10 cellular contexts compared by ENCODE assay signal in the genomic region with DNA sequence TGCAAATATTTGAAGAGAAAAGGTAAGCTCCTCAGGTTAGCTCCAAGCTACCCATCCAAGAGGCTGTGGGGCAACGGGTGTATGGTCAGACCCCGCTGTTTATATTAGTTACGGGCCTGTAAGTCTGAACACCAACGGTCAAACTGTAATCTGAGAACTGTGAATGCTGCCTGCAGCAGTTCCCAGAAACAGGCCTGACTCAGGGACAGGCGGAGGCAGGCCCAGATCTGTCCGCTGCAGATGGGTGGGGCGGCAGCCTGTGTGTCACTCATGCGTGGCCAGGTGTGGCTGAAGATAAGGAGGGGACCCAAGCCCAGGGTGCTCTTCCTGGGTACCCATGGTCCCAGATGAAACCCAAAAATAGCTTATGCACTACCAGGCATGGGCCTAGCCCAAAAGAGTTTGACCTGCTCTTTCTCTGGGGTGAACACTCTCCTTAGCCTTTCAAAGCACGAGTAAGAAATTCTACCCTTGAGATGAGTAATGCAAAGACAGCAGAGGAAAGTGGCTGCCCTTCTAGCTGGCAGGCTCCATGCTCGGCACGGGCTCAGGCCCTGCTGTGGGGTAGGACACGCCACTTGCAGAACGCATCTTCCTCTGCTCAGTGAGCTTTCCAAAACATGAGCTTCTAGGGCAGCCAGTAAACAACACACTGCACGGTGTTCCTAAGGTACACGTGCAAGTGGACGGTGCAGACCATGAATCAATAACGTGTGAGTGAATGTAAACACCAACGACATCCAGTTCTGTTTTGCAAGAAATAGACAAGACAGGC. TPM values are rescaled to one million over a fixed set of nuclear protein-coding genes. Genes with fewer than 3 reads are reported as not detected.
A peak's percentile ranks its signal among the peaks of the same experiment; 100 is the strongest.
DNase-seq lines count a peak whose midpoint lies in the region; ATAC-seq and TF ChIP-seq lines count a peak whose summit lies in the region.
"Had no signal": no experiment of that assay in that cellular context is flagged by ENCODE, and none has a peak within 500 bp of the region (broad histone marks: within the 10 kb centered on the region; RNA-seq: fewer than 3 reads in every experiment).

No MANE protein-coding gene starts in this region.

- H3K36me3 ChIP-seq in mesodermal cell (ENCODE audit: control insufficient read depth, insufficient read depth, low read length) = peaks cover 56% of the 10 kb centered on the region

- ATAC-seq in GM19467 (IDR thresholded peaks at IDR 0.05; ENCODE audit: unreplicated experiment) (no peak), HG02678 (IDR thresholded peaks at IDR 0.05; ENCODE audit: unreplicated experiment) (no peak)
- no peak for ATAC-seq in activated CD8-positive, alpha-beta memory T cell treated with anti-CD3 and anti-CD28 coated beads, Interleukin-2, amount 10 ng/mL, durations not matched to agents 7 days and 5 days
- ATAC-seq: activated CD8-positive, alpha-beta T cell treated with anti-CD3 and anti-CD28 coated beads, Interleukin-2, amount 10 ng/mL, durations not matched to agents 7 days and 5 days had no signal

- no peaks in the 10 kb centered on the region for H3K9me3 Mint-ChIP-seq in activated CD8-positive, alpha-beta memory T cell treated with anti-CD3 and anti-CD28 coated beads, Interleukin-2, amount 10 ng/mL, durations not matched to agents 7 days and 5 days (ENCODE audit: low read depth)

- in situ Hi-C loops in astrocyte of the cerebellum (cut with HindIII; ENCODE audit: low sequenced_read_pairs) = loop anchor here (10.0 kb wide), 1 partner anchor 237 kb away; no protein-coding TSS in a partner anchor

- H3K4me1 Mint-ChIP-seq in activated CD8-positive, alpha-beta memory T cell treated with anti-CD3 and anti-CD28 coated beads, Interleukin-2, amount 10 ng/mL, durations not matched to agents 7 days and 5 days = no peaks in the 10 kb centered on the region

- no peaks in the 10 kb centered on the region for H3K9me3 ChIP-seq in mesodermal cell (ENCODE audit: control insufficient read depth, low read length)
- H3K9me3 ChIP-seq: left ventricle myocardium inferior had no signal

- H3K4me1 ChIP-seq in mesodermal cell (ENCODE audit: control insufficient read depth, insufficient read depth, low read length, poor library complexity, severe bottlenecking) = peaks cover 22% of the 10 kb centered on the region

- no peak overlapping the region for H3K27ac Mint-ChIP-seq in activated CD8-positive, alpha-beta memory T cell treated with anti-CD3 and anti-CD28 coated beads, Interleukin-2, amount 10 ng/mL, durations not matched to agents 7 days and 5 days
- H3K27ac Mint-ChIP-seq: activated CD8-positive, alpha-beta T cell treated with anti-CD3 and anti-CD28 coated beads, Interleukin-2, amount 10 ng/mL, durations not matched to agents 7 days and 5 days had no signal

- CTCF ChIA-PET in activated CD8-positive, alpha-beta memory T cell treated with anti-CD3 and anti-CD28 coated beads, Interleukin-2, amount 10 ng/mL, durations not matched to agents 7 days and 5 days (lab: Charles Lee) = interaction anchor here (0.9 kb wide), 1 partner anchor 15 kb away, joined by 3 read pairs; no protein-coding TSS in a partner anchor

- H3K27ac ChIP-seq in mesodermal cell (ENCODE audit: low read depth, low read length, severe bottlenecking) = peak overlapping the region; percentile 67
- H3K27ac ChIP-seq: left ventricle myocardium inferior had no signal

- no peaks in the 10 kb centered on the region for H3K27me3 Mint-ChIP-seq in activated CD8-positive, alpha-beta memory T cell treated with anti-CD3 and anti-CD28 coated beads, Interleukin-2, amount 10 ng/mL, durations not matched to agents 7 days and 5 days

- H3K4me3 ChIP-seq in astrocyte of the cerebellum (ENCODE audit: low read depth, low read length) = no peak overlapping the region
- H3K4me3 ChIP-seq in mesodermal cell (ENCODE audit: extremely low read depth, insufficient read depth, low read length, poor library complexity, severe bottlenecking) = no peak overlapping the region
- H3K4me3 ChIP-seq: left ventricle myocardium inferior had no signal

- DNase-seq in DMS153 treated with DMSO at 0.1 percent for 48 hours (lab: John Stamatoyannopoulos, UW; ENCODE audit: unreplicated experiment) (peak; percentile 46), NCI-H2171 treated with DMSO at 0.1 percent for 48 hours (lab: John Stamatoyannopoulos, UW) (peak; percentile 94), astrocyte of the cerebellum (ENCODE audit: low read depth) (peak; percentile 32), DMS114 treated with DMSO at 0.1 percent for 48 hours (lab: John Stamatoyannopoulos, UW; ENCODE audit: unreplicated experiment) (no peak)
- DNase-seq in activated CD8-positive, alpha-beta memory T cell treated with anti-CD3 and anti-CD28 coated beads, Interleukin-2, amount 10 ng/mL, durations not matched to agents 7 days and 5 days = no peak
- DNase-seq: activated CD8-positive, alpha-beta T cell treated with anti-CD3 and anti-CD28 coated beads, Interleukin-2, amount 10 ng/mL, durations not matched to agents 7 days and 5 days; left ventricle myocardium inferior had no signal

- WGBS in mesodermal cell (ENCODE audit: insufficient coverage in 2 of 2), 2 experiments = 90 to 93% methylated on average over 18 of the region's 18 CpGs

- H3K4me3 Mint-ChIP-seq in activated CD8-positive, alpha-beta memory T cell treated with anti-CD3 and anti-CD28 coated beads, Interleukin-2, amount 10 ng/mL, durations not matched to agents 7 days and 5 days = no peak overlapping the region
- H3K4me3 Mint-ChIP-seq: activated CD8-positive, alpha-beta T cell treated with anti-CD3 and anti-CD28 coated beads, Interleukin-2, amount 10 ng/mL, durations not matched to agents 7 days and 5 days had no signal

- peaks cover 13% of the 10 kb centered on the region for H3K36me3 Mint-ChIP-seq in activated CD8-positive, alpha-beta memory T cell treated with anti-CD3 and anti-CD28 coated beads, Interleukin-2, amount 10 ng/mL, durations not matched to agents 7 days and 5 days

- TF ChIP-seq CTCF in astrocyte of the cerebellum (IDR thresholded peaks at IDR 0.05; ENCODE audit: low read depth, low read length, missing control alignments) = no peak

RNA-seq across cellular contexts. Expression of a gene that starts 9.1 kb away (rescaled TPM):
- polyA plus RNA-seq in mesodermal cell (2013, experiment 1 of 2) = 44.5 TPM
- 41.5 TPM for polyA plus RNA-seq in mesodermal cell (2013, experiment 2 of 2)
- total RNA-seq in activated CD8-positive, alpha-beta memory T cell treated with anti-CD3 and anti-CD28 coated beads, Interleukin-2, amount 10 ng/mL, durations not matched to agents 7 days and 5 days = 10 to 100 TPM; 32.6 to 36.5 TPM

RNA-seq across cellular contexts. Expression of a gene that starts 44.7 kb away (rescaled TPM):
- polyA plus RNA-seq in mesodermal cell (2013, experiment 1 of 2) = 24.2 TPM
- polyA plus RNA-seq in mesodermal cell (2013, experiment 2 of 2) = 19.2 TPM
- total RNA-seq in activated CD8-positive, alpha-beta memory T cell treated with anti-CD3 and anti-CD28 coated beads, Interleukin-2, amount 10 ng/mL, durations not matched to agents 7 days and 5 days = 10 to 100 TPM; 20.3 to 22.7 TPM

Comparison
In these comparisons a context has a peak if more than half of its experiments do, and no peak if none do; other contexts are left out.
1. DNase-seq: peak in DMS153 treated with DMSO at 0.1 percent for 48 hours (single experiment), NCI-H2171 treated with DMSO at 0.1 percent for 48 hours (single experiment) and astrocyte of the cerebellum (single experiment); none in DMS114 treated with DMSO at 0.1 percent for 48 hours (single experiment) and activated CD8-positive, alpha-beta memory T cell treated with anti-CD3 and anti-CD28 coated beads, Interleukin-2, amount 10 ng/mL, durations not matched to agents 7 days and 5 days (single experiment).